23 cellular contexts compared by ENCODE assay signal in genomic region chr4:206054-206453, GRCh38.
"Had no signal": no experiment of that assay in that cellular context is flagged by ENCODE, and none has a peak within 500 bp of the region (broad histone marks: within the 10 kb centered on the region; RNA-seq: fewer than 3 reads in every experiment).

No MANE protein-coding gene starts in this region.

- DNase-seq: activated CD4-positive, alpha-beta T cell treated with anti-CD3 and anti-CD28 coated beads for 4 hours; activated CD4-positive, alpha-beta T cell treated with anti-CD3 and anti-CD28 coated beads, Interleukin-2, amount 50 U/mL, for 4 hours; activated CD8-positive, alpha-beta memory T cell treated with anti-CD3 and anti-CD28 coated beads, Interleukin-2, amount 50 U/mL, for 4 hours; activated effector memory CD4-positive, alpha-beta T cell treated with anti-CD3 and anti-CD28 coated beads, Interleukin-2, amount 50 U/mL, for 16 hours; activated naive CD4-positive, alpha-beta T cell treated with anti-CD3 and anti-CD28 coated beads for 36 hours; activated naive CD8-positive, alpha-beta T cell treated with anti-CD3 and anti-CD28 coated beads, Interleukin-2, amount 10 ng/mL, durations not matched to agents 7 days and 5 days; activated T-cell treated with anti-CD3 and anti-CD28 coated beads, Interleukin-2, amount 50 U/mL, for 1 hour; amniotic stem cell; central memory CD4-positive, alpha-beta T cell; esophagus squamous epithelium; foreskin melanocyte; left cardiac atrium; left ventricle myocardium superior; mucosa of descending colon; stimulated activated CD4-positive, alpha-beta T cell treated with anti-CD3 and anti-CD28 coated beads, Interleukin-4, amount 100 ng/mL, for 24 hours; uterus had no signal

- H3K4me1 ChIP-seq: esophagus squamous epithelium, uterus had no signal

- H3K27ac ChIP-seq: epithelial cell of prostate, esophagus squamous epithelium, neutrophil, skin epidermis, thoracic aorta, uterus had no signal

- ATAC-seq: left cardiac atrium; left ventricle myocardium superior; mucosa of descending colon; sciatic nerve; stimulated activated effector memory CD8-positive, alpha-beta T cell treated with anti-CD3 and anti-CD28 coated beads, Interleukin-12 subunit alpha, Interleukin-12 subunit beta, amount 100 ng/mL, for 72 hours had no signal

- H3K4me3 ChIP-seq: esophagus squamous epithelium, mucosa of descending colon, skin epidermis, thoracic aorta, uterus had no signal

- FAIRE-seq: keratinocyte had no signal

- H3K36me3 ChIP-seq: neutrophil, thoracic aorta, uterus had no signal

- H3K9me3 ChIP-seq: uterus had no signal

- H3K27me3 ChIP-seq: esophagus squamous epithelium, neutrophil, uterus had no signal
